Comparison of ENCODE assay signal across 10 cellular contexts in genomic region chr5:34658023-34658422, GRCh38. TPM values are rescaled to one million over a fixed set of nuclear protein-coding genes. Genes with fewer than 3 reads are reported as not detected.
DNase-seq lines count a peak whose midpoint lies in the region; ATAC-seq and TF ChIP-seq lines count a peak whose summit lies in the region.
"Had no signal": no experiment of that assay in that cellular context is flagged by ENCODE, and none has a peak within 500 bp of the region (broad histone marks: within the 10 kb centered on the region; RNA-seq: fewer than 3 reads in every experiment).

No MANE protein-coding gene starts in this region.

- ATAC-seq in heart left ventricle (no peak), upper lobe of right lung (no peak)
- ATAC-seq: GM12878 had no signal

- peaks cover 2% of the 10 kb centered on the region for H3K36me3 Mint-ChIP-seq in activated T-helper 1 cell treated with anti-CD3 and anti-CD28 coated beads, Interleukin-12 subunit alpha, Interleukin-12 subunit beta, Interleukin-2, Interleukin-4 antibody, amounts not matched to agents 30 ng/mL and 10 ng/mL and 1 ng/mL, durations not matched to agents 14 hours and 24 hours and 36 hours (ENCODE audit: low read depth)

- H3K4me3 Mint-ChIP-seq in activated T-helper 1 cell treated with anti-CD3 and anti-CD28 coated beads, Interleukin-12 subunit alpha, Interleukin-12 subunit beta, Interleukin-2, Interleukin-4 antibody, amounts not matched to agents 30 ng/mL and 10 ng/mL and 1 ng/mL, durations not matched to agents 14 hours and 24 hours and 36 hours = peak overlapping the region; percentile 27

- H3K27ac ChIP-seq in heart left ventricle (peak overlapping the region in 2 of 12 donors; percentile 94 to 95), upper lobe of right lung (peak overlapping the region; percentile 93)

- peaks cover 49% of the 10 kb centered on the region for H3K27me3 Mint-ChIP-seq in activated T-helper 1 cell treated with anti-CD3 and anti-CD28 coated beads, Interleukin-12 subunit alpha, Interleukin-12 subunit beta, Interleukin-2, Interleukin-4 antibody, amounts not matched to agents 30 ng/mL and 10 ng/mL and 1 ng/mL, durations not matched to agents 14 hours and 24 hours and 36 hours (ENCODE audit: insufficient read depth)

- H3K4me1 ChIP-seq in heart left ventricle = peaks cover 0 to 29% (median 11%) of the 10 kb centered on the region in 12 donors
- H3K4me1 ChIP-seq in upper lobe of right lung = peaks cover 11% of the 10 kb centered on the region

- H3K36me3 ChIP-seq in heart left ventricle = no peaks in the 10 kb centered on the region
- no peaks in the 10 kb centered on the region for H3K36me3 ChIP-seq in upper lobe of right lung

- peaks cover 18% of the 10 kb centered on the region for H3K4me1 Mint-ChIP-seq in activated T-helper 1 cell treated with anti-CD3 and anti-CD28 coated beads, Interleukin-12 subunit alpha, Interleukin-12 subunit beta, Interleukin-2, Interleukin-4 antibody, amounts not matched to agents 30 ng/mL and 10 ng/mL and 1 ng/mL, durations not matched to agents 14 hours and 24 hours and 36 hours (ENCODE audit: low read depth)

- no peaks in the 10 kb centered on the region for H3K9me3 ChIP-seq in heart left ventricle
- H3K9me3 ChIP-seq in upper lobe of right lung = no peaks in the 10 kb centered on the region

- no peaks in the 10 kb centered on the region for H3K9me3 Mint-ChIP-seq in activated T-helper 1 cell treated with anti-CD3 and anti-CD28 coated beads, Interleukin-12 subunit alpha, Interleukin-12 subunit beta, Interleukin-2, Interleukin-4 antibody, amounts not matched to agents 30 ng/mL and 10 ng/mL and 1 ng/mL, durations not matched to agents 14 hours and 24 hours and 36 hours

- H3K4me3 ChIP-seq in heart left ventricle (peak overlapping the region in 9 of 12 donors; percentile 69 to 95 (median 83)), upper lobe of right lung (peak overlapping the region; percentile 81)
- H3K4me3 ChIP-seq: GM12878 had no signal

- 49 to 61% (median 52%) methylated on average over 4 of the region's 4 CpGs for WGBS in heart left ventricle, 4 donors

- H3K27me3 ChIP-seq in heart left ventricle = peaks cover 0 to 28% (median 0%) of the 10 kb centered on the region in 9 donors
- H3K27me3 ChIP-seq in upper lobe of right lung = no peaks in the 10 kb centered on the region

- intact Hi-C loops in heart left ventricle (cut with DNase I) (loop anchor here in 6 of 10 donors (5.0 to 10.0 kb wide), 8 partner anchors 59 to 259 kb away; partner anchors contain the start of genes BRIX1 (in 1 of the 6), RAD1 (in 1 of the 6) and TTC23L (in 1 of the 6)), cardiac septum (cut with DNase I) (loop anchor here (5.0 to 10.0 kb wide), 4 partner anchors 93 to 179 kb away; partner anchors contain the start of gene TTC23L), upper lobe of right lung (cut with DNase I) (no loop called here)
- intact Hi-C loops in activated T-helper 1 cell treated with anti-CD3 and anti-CD28 coated beads, Interleukin-12 subunit alpha, Interleukin-12 subunit beta, Interleukin-2, Interleukin-4 antibody, amounts not matched to agents 30 ng/mL and 10 ng/mL and 1 ng/mL, durations not matched to agents 14 hours and 24 hours and 36 hours (cut with micrococcal nuclease) = loop anchor here (5.0 to 10.0 kb wide), 2 partner anchors 133 to 179 kb away; partner anchors contain the start of gene TTC23L

- TF ChIP-seq CTCF in heart left ventricle (IDR thresholded peaks at IDR 0.05) (no peak), upper lobe of right lung (IDR thresholded peaks at IDR 0.05) (no peak)

- DNase-seq in heart left ventricle (no peak), cardiac septum (ENCODE audit: low spot score) (no peak), iris pigment epithelial cell (ENCODE audit: low read depth) (peak; percentile 50), upper lobe of right lung (no peak), NCI-H1092 treated with DMSO at 0.1 percent for 48 hours (lab: John Stamatoyannopoulos, UW) (no peak), islet precursor cell (no peak), midbrain (lab: John Stamatoyannopoulos, UW) (no peak)
- DNase-seq in activated T-helper 1 cell treated with anti-CD3 and anti-CD28 coated beads, Interleukin-12 subunit alpha, Interleukin-12 subunit beta, Interleukin-2, Interleukin-4 antibody, amounts not matched to agents 30 ng/mL and 10 ng/mL and 1 ng/mL, durations not matched to agents 14 hours and 24 hours and 36 hours (ENCODE audit: low spot score) = no peak
- DNase-seq: stimulated activated CD4-positive, alpha-beta T cell treated with anti-CD3 and anti-CD28 coated beads, Interleukin-12 subunit alpha, Interleukin-12 subunit beta, amount 100 ng/mL, for 4 hours had no signal

- TF ChIP-seq POLR2A in heart left ventricle (IDR thresholded peaks at IDR 0.05) = no peak

- H3K27ac Mint-ChIP-seq in activated T-helper 1 cell treated with anti-CD3 and anti-CD28 coated beads, Interleukin-12 subunit alpha, Interleukin-12 subunit beta, Interleukin-2, Interleukin-4 antibody, amounts not matched to agents 30 ng/mL and 10 ng/mL and 1 ng/mL, durations not matched to agents 14 hours and 24 hours and 36 hours = no peak overlapping the region

RNA-seq across cellular contexts. Expression of gene RAI14, which starts 1.9 kb away (rescaled TPM):
- total RNA-seq in heart left ventricle (10 to 100 TPM in 6 of 9 donors, 1 to 10 TPM in 3; 3.5 to 34.3 (median 10.7) TPM), cardiac septum (17.5 TPM), upper lobe of right lung (79.6 TPM)
- 10 to 100 TPM in 1 of 2 donors, 1 to 10 TPM in 1; 1.7 to 12.0 TPM for polyA plus RNA-seq in heart left ventricle
- total RNA-seq in activated T-helper 1 cell treated with anti-CD3 and anti-CD28 coated beads, Interleukin-12 subunit alpha, Interleukin-12 subunit beta, Interleukin-2, Interleukin-4 antibody, amounts not matched to agents 30 ng/mL and 10 ng/mL and 1 ng/mL, durations not matched to agents 14 hours and 24 hours and 36 hours = 1.2 and 1.5 TPM in 2 replicates
